In the genomic region with DNA sequence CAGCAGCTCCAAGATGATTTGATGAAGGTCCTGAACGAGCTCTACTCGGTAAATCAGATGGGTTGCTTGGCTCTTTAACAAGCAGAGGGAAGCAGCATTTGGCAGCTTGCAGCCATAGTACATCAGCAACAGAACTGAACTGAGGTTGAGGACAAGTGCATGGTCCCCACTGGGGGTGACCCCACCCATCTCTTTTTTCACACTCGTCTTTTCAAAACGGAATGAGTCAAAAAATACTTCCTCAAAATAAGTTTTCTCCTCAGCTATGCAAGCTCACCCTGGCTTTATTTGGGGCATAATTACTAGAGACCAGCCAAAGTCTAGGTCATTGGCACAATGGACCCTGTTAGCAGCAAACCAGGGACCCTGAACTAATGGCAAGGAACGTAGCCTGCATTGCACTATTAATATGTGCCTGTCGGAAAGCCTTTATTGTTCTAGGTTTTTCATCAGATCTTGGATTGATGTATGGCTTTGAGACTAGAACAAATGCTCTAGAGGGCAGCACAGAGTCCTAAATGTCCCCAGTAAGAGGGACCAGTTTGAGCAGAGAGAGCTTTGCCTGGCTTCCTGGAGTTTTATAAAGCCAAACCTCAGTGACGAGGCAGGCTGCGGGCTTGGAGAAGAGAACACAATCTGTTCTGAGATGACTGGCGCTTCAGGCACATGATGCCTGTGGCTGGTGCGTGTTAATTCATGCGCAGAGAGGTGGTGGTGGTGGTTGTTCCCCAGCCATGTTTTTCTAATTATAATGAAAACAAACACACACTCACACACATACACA, we compare ENCODE assay signal across 8 cellular contexts.
DNase-seq lines count a peak whose midpoint lies in the region; ATAC-seq and TF ChIP-seq lines count a peak whose summit lies in the region.
"Not testable (repeated sequence)": the region's sequence is repeated elsewhere in the genome, so short reads cannot be mapped to it uniquely, and the experiment has no call there.

No MANE protein-coding gene starts in this region.

- H3K9me2 ChIP-seq in Loucy (replicated peaks; ENCODE audit: low read depth, low read length): not testable (repeated sequence)

- not testable (repeated sequence) for H3K27me3 ChIP-seq in Loucy (ENCODE audit: insufficient read depth, low read length, poor library complexity, severe bottlenecking); parathyroid adenoma (ENCODE audit: control insufficient read depth, insufficient read depth, low read length)

- H3K4me3 Mint-ChIP-seq in activated T-cell treated with anti-CD3 and anti-CD28 coated beads, Interleukin-2, amount 50 U/mL, for 4 hours; effector memory CD8-positive, alpha-beta T cell: not testable (repeated sequence)
- H3K4me3 Mint-ChIP-seq in immature natural killer cell: peak overlapping the region in 4 of 5 donors; percentile 49 to 77 (median 62)

- not testable (repeated sequence) for H3K9me3 Mint-ChIP-seq in activated T-cell treated with anti-CD3 and anti-CD28 coated beads, Interleukin-2, amount 50 U/mL, for 4 hours; effector memory CD8-positive, alpha-beta T cell; immature natural killer cell

- not testable (repeated sequence) for H3K36me3 ChIP-seq in Loucy (ENCODE audit: insufficient read depth, low read length); parathyroid adenoma (ENCODE audit: control insufficient read depth, insufficient read depth, low read length)

- not testable (repeated sequence) for H2AFZ ChIP-seq in Loucy (ENCODE audit: low read length); parathyroid adenoma

- not testable (repeated sequence) for H3K9ac ChIP-seq in Loucy (ENCODE audit: low read depth, low read length, poor library complexity, severe bottlenecking); parathyroid adenoma

- DNase-seq in GM10248 (ENCODE audit: extremely low spot score) (peak; percentile 6), RKO (ENCODE audit: low spot score) (peak; percentile 4), immature natural killer cell (peak; percentile 62 to 68 (median 67))
- DNase-seq in activated T-cell treated with anti-CD3 and anti-CD28 coated beads, Interleukin-2, amount 50 U/mL, for 4 hours: not testable (repeated sequence)
- peak in 1 of 3 experiments; percentile 2 for DNase-seq in effector memory CD8-positive, alpha-beta T cell

- H3K4me3 ChIP-seq in Loucy (ENCODE audit: low read length, poor library complexity, severe bottlenecking); parathyroid adenoma (ENCODE audit: low read depth, low read length): not testable (repeated sequence)

- H3K79me2 ChIP-seq in Loucy (ENCODE audit: insufficient read depth, low read length); parathyroid adenoma: not testable (repeated sequence)

- not testable (repeated sequence) for H3K27ac ChIP-seq in 22Rv1, parathyroid adenoma

- not testable (repeated sequence) for H3K36me3 Mint-ChIP-seq in activated T-cell treated with anti-CD3 and anti-CD28 coated beads, Interleukin-2, amount 50 U/mL, for 4 hours (ENCODE audit: insufficient read depth); effector memory CD8-positive, alpha-beta T cell (ENCODE audit: insufficient read depth); immature natural killer cell

- not testable (repeated sequence) for H3K27ac Mint-ChIP-seq in effector memory CD8-positive, alpha-beta T cell
- peak overlapping the region; percentile 39 to 90 (median 80) for H3K27ac Mint-ChIP-seq in immature natural killer cell

- H3F3A ChIP-seq in Loucy (ENCODE audit: low read depth): not testable (repeated sequence)

- not testable (repeated sequence) for H3K4me1 Mint-ChIP-seq in activated T-cell treated with anti-CD3 and anti-CD28 coated beads, Interleukin-2, amount 50 U/mL, for 4 hours (ENCODE audit: low read depth); effector memory CD8-positive, alpha-beta T cell (ENCODE audit: low read depth in 2 of 2)
- H3K4me1 Mint-ChIP-seq in immature natural killer cell: peaks cover 13 to 15% of the 10 kb centered on the region in 2 donors

- not testable (repeated sequence) for H4K20me1 ChIP-seq in Loucy (ENCODE audit: insufficient read depth, low read length, poor library complexity, severe bottlenecking)

- CTCF ChIA-PET in GM10248 (lab: Yijun Ruan, JAX): not testable (repeated sequence)

- H3K4me1 ChIP-seq in Loucy (ENCODE audit: insufficient read depth, low read length, poor library complexity, severe bottlenecking); parathyroid adenoma: not testable (repeated sequence)

- H3K9me3 ChIP-seq in Loucy (ENCODE audit: insufficient read depth, low read depth, low read length); parathyroid adenoma (ENCODE audit: control insufficient read depth, low read length): not testable (repeated sequence)

- ATAC-seq in activated T-cell treated with anti-CD3 and anti-CD28 coated beads, Interleukin-2, amount 50 U/mL, for 4 hours: peak; percentile 70 to 86
- peak; percentile 83 for ATAC-seq in effector memory CD8-positive, alpha-beta T cell (replicated peaks)

- POLR2A ChIA-PET in GM10248 (lab: Yijun Ruan, JAX): not testable (repeated sequence)

- peak; percentile 40 for TF ChIP-seq CTCF in 22Rv1 (IDR thresholded peaks at IDR 0.05)
- TF ChIP-seq CTCF in GM10248 (IDR thresholded peaks at IDR 0.05; ENCODE audit: control extremely low read depth, extremely low read depth, low read depth, missing control alignments): peak; percentile 38
- peak; percentile 35 for TF ChIP-seq CTCF in Loucy (conservative IDR thresholded peaks at IDR 0.05; ENCODE audit: low read length)
- TF ChIP-seq CTCF in parathyroid adenoma (IDR thresholded peaks at IDR 0.05): peak; percentile 20

- not testable (repeated sequence) for H3K4me2 ChIP-seq in Loucy (ENCODE audit: low read depth, low read length, poor library complexity, severe bottlenecking); parathyroid adenoma (ENCODE audit: low read length)

- not testable (repeated sequence) for H3K27me3 Mint-ChIP-seq in activated T-cell treated with anti-CD3 and anti-CD28 coated beads, Interleukin-2, amount 50 U/mL, for 4 hours (ENCODE audit: low read depth); effector memory CD8-positive, alpha-beta T cell; immature natural killer cell (ENCODE audit: low read depth in 3 of 3)
